In the genomic region with DNA sequence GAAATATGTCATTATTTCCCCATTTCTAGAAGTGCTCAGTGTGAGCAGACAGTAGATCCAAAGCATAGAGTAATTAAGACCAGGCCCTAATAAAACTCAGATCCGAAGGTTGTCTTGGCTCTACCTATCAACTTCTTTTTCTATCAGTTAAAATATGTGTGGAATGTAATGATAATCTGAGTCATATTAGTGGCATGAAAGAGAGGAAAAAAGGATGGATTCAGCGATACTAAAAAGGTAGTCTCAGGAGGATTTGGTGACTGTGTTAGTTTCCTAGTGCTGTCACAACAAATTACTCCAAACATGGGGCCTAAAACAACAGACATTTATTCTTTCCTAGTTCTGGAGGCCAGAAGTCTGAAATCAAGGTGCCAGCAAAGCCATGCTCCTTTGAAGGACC, we compare ENCODE assay signal across 22 cellular contexts.
DNase-seq lines count a peak whose midpoint lies in the region; ATAC-seq, FAIRE-seq and TF ChIP-seq lines count a peak whose summit lies in the region.
"Had no signal": no experiment of that assay in that cellular context is flagged by ENCODE, and none has a peak within 500 bp of the region (broad histone marks: within the 10 kb centered on the region; RNA-seq: fewer than 3 reads in every experiment).

No MANE protein-coding gene starts in this region.

- 81 to 87% (median 84%) methylated on average over 2 of the region's 2 CpGs for WGBS in heart left ventricle, 4 donors

- no peak for DNase-seq in activated naive CD4-positive, alpha-beta T cell treated with Interleukin-2 at 50 U/mL for 16 hours
- peak; percentile 81 for DNase-seq in RCC 7860 (ENCODE audit: low spot score)
- DNase-seq in epithelial cell of prostate (ENCODE audit: low read depth, low spot score): no peak
- no peak for DNase-seq in heart left ventricle
- no peak for DNase-seq in AG20443 (ENCODE audit: low spot score)
- DNase-seq: activated B cell treated with CpG ODN at 0.5 μM for 24 hours; activated effector memory CD4-positive, alpha-beta T cell treated with Interleukin-2 at 50 U/mL for 16 hours; aorta; CD4-positive, alpha-beta T cell; DND-41; effector memory CD8-positive, alpha-beta T cell; H7; KBM-7; NCI-H2029; NCI-H510A; SHP77; T-helper 17 cell; testis had no signal

- intact Hi-C loops in heart left ventricle (cut with DNase I): no loop called here

- no peaks in the 10 kb centered on the region for H3K36me3 ChIP-seq in heart left ventricle

- H3K4me3 ChIP-seq in heart left ventricle: no peak overlapping the region
- H3K4me3 ChIP-seq: testis had no signal

- H3K27ac ChIP-seq in epithelial cell of prostate (peak overlapping the region; percentile 2), heart left ventricle (no peak overlapping the region)
- H3K27ac ChIP-seq: testis had no signal

- peak; percentile 7 for FAIRE-seq in RCC 7860 (lab: Jason Lieb, UNC)
- FAIRE-seq: GM18507 had no signal

- peaks cover 0 to 20% (median 0%) of the 10 kb centered on the region in 12 donors for H3K4me1 ChIP-seq in heart left ventricle

- no peaks in the 10 kb centered on the region for H3K36me3 Mint-ChIP-seq in activated naive CD4-positive, alpha-beta T cell treated with anti-CD3 and anti-CD28 coated beads, Interleukin-2, amount 50 U/mL, for 24 hours

- H3K27me3 Mint-ChIP-seq in activated naive CD4-positive, alpha-beta T cell treated with anti-CD3 and anti-CD28 coated beads, Interleukin-2, amount 50 U/mL, for 24 hours: no peaks in the 10 kb centered on the region
- H3K27me3 Mint-ChIP-seq: CD4-positive, alpha-beta T cell; T-helper 17 cell had no signal

- H3K9me3 Mint-ChIP-seq in activated naive CD4-positive, alpha-beta T cell treated with anti-CD3 and anti-CD28 coated beads, Interleukin-2, amount 50 U/mL, for 24 hours: no peaks in the 10 kb centered on the region
- H3K9me3 Mint-ChIP-seq: activated B cell treated with CpG ODN at 0.5 μM for 24 hours; CD4-positive, alpha-beta T cell; effector memory CD8-positive, alpha-beta T cell had no signal

- no peak overlapping the region for H3K4me3 Mint-ChIP-seq in activated naive CD4-positive, alpha-beta T cell treated with anti-CD3 and anti-CD28 coated beads, Interleukin-2, amount 50 U/mL, for 24 hours
- H3K4me3 Mint-ChIP-seq: activated B cell treated with CpG ODN at 0.5 μM for 24 hours; CD4-positive, alpha-beta T cell; effector memory CD8-positive, alpha-beta T cell; T-helper 17 cell had no signal

- no peak for TF ChIP-seq POLR2A in heart left ventricle (IDR thresholded peaks at IDR 0.05)

- no peaks in the 10 kb centered on the region for H3K9me3 ChIP-seq in heart left ventricle
- H3K9me3 ChIP-seq: testis had no signal

- H3K27me3 ChIP-seq in heart left ventricle: peaks cover 0 to 5% (median 0%) of the 10 kb centered on the region in 9 donors
- H3K27me3 ChIP-seq: testis had no signal

- peak overlapping the region; percentile 91 for H3K27ac Mint-ChIP-seq in activated naive CD4-positive, alpha-beta T cell treated with anti-CD3 and anti-CD28 coated beads, Interleukin-2, amount 50 U/mL, for 24 hours
- H3K27ac Mint-ChIP-seq: activated B cell treated with CpG ODN at 0.5 μM for 24 hours; CD4-positive, alpha-beta T cell; effector memory CD8-positive, alpha-beta T cell had no signal

- TF ChIP-seq CTCF in heart left ventricle (IDR thresholded peaks at IDR 0.05): no peak

- H3K4me1 Mint-ChIP-seq in activated naive CD4-positive, alpha-beta T cell treated with anti-CD3 and anti-CD28 coated beads, Interleukin-2, amount 50 U/mL, for 24 hours: peaks cover 48% of the 10 kb centered on the region

- ATAC-seq in heart left ventricle (no peak), GM19035 (IDR thresholded peaks at IDR 0.05; ENCODE audit: unreplicated experiment) (no peak), HG03342 (IDR thresholded peaks at IDR 0.05; ENCODE audit: unreplicated experiment) (no peak)
- ATAC-seq: effector memory CD8-positive, alpha-beta T cell; T-helper 17 cell had no signal
